Comparison of ENCODE assay signal across 33 cellular contexts in genomic region chr11:76621466-76621865, GRCh38. TPM values are rescaled to one million over a fixed set of nuclear protein-coding genes. Genes with fewer than 3 reads are reported as not detected.
DNase-seq lines count a peak whose midpoint lies in the region; ATAC-seq and TF ChIP-seq lines count a peak whose summit lies in the region.
"Had no signal": no experiment of that assay in that cellular context is flagged by ENCODE, and none has a peak within 500 bp of the region (broad histone marks: within the 10 kb centered on the region; RNA-seq: fewer than 3 reads in every experiment).

No MANE protein-coding gene starts in this region.

- no peak overlapping the region for H3K4ac ChIP-seq in neuronal stem cell (ENCODE audit: low read length)

- DNase-seq in activated naive CD4-positive, alpha-beta T cell treated with anti-CD3 and anti-CD28 coated beads, Interleukin-2, amount 10 ng/mL, durations not matched to agents 7 days and 5 days: peak; percentile 7
- no peak for DNase-seq in activated naive CD4-positive, alpha-beta T cell treated with anti-CD3 and anti-CD28 coated beads for 36 hours
- no peak for DNase-seq in neuronal stem cell (ENCODE audit: low spot score)
- peak in 1 of 2 donors; percentile 46 for DNase-seq in aorta
- no peak for DNase-seq in KG1 (lab: John Stamatoyannopoulos, UW)
- no peak for DNase-seq in putamen (ENCODE audit: low spot score)
- DNase-seq in HEK293T (ENCODE audit: extremely low spot score): no peak
- DNase-seq: activated CD4-positive, alpha-beta memory T cell treated with anti-CD3 and anti-CD28 coated beads, Interleukin-2, amount 10 ng/mL, durations not matched to agents 7 days and 5 days; activated CD4-positive, CD25-positive, alpha-beta regulatory T cell treated with anti-CD3 and anti-CD28 coated beads, Interleukin-2, amount 50 U/mL, for 72 hours; AML-193; anterior cingulate cortex; CD4-positive, alpha-beta T cell; colonic mucosa; esophagus squamous epithelium; foreskin melanocyte; HFFc6; kidney glomerular epithelial cell; mammary epithelial cell; NCI-H1436 treated with DMSO at 0.1 percent for 48 hours; NCI-H2081 treated with DMSO at 0.1 percent for 48 hours; NCI-H2227 treated with DMSO at 0.1 percent for 48 hours; NCI-H526 treated with DMSO at 0.1 percent for 48 hours; NK-92 treated with Interleukin-12 subunit alpha and Interleukin-12 subunit beta, amount 100 ng/mL, for 24 hours; stimulated activated naive CD4-positive, alpha-beta T cell had no signal

- H3K4me3 ChIP-seq in neuronal stem cell (ENCODE audit: low read length in 2 of 2) (no peak overlapping the region), aorta (ENCODE audit: low read length in 2 of 2) (no peak overlapping the region)
- H3K4me3 ChIP-seq: A549, cardiac muscle cell, colonic mucosa, esophagus squamous epithelium, GM23338, heart left ventricle, prostate gland, SK-N-MC had no signal

- CTCF ChIA-PET in activated naive CD4-positive, alpha-beta T cell treated with anti-CD3 and anti-CD28 coated beads, Interleukin-2, amount 10 ng/mL, durations not matched to agents 7 days and 5 days (lab: Charles Lee): no interaction called here
- CTCF ChIA-PET in activated naive CD4-positive, alpha-beta T cell treated with anti-CD3 and anti-CD28 coated beads for 36 hours (lab: Charles Lee): no interaction called here
- CTCF ChIA-PET in HEK293T (lab: Yijun Ruan, JAX): no interaction called here

- H2BK120ac ChIP-seq in neuronal stem cell (ENCODE audit: low read depth, low read length): no peak overlapping the region

- peaks cover 22% of the 10 kb centered on the region for H3K9me3 Mint-ChIP-seq in activated naive CD4-positive, alpha-beta T cell treated with anti-CD3 and anti-CD28 coated beads, Interleukin-2, amount 10 ng/mL, durations not matched to agents 7 days and 5 days
- H3K9me3 Mint-ChIP-seq in activated naive CD4-positive, alpha-beta T cell treated with anti-CD3 and anti-CD28 coated beads for 36 hours: peaks cover 17% of the 10 kb centered on the region

- peak overlapping the region; percentile 14 for H3K23ac ChIP-seq in neuronal stem cell (ENCODE audit: low read depth, low read length, poor library complexity)

- no peak overlapping the region for H3K9ac ChIP-seq in neuronal stem cell (ENCODE audit: low read depth, low read length, poor library complexity)

- H3K4me1 ChIP-seq in neuronal stem cell (ENCODE audit: control insufficient read depth in 2 of 2, insufficient read depth in 1 of 2, low read depth in 1 of 2, low read length in 2 of 2) (peaks cover 0 to 6% of the 10 kb centered on the region in 2 donors), aorta (ENCODE audit: control insufficient read depth in 1 of 2, insufficient read depth in 2 of 2, low read length in 2 of 2) (no peaks in the 10 kb centered on the region)
- H3K4me1 ChIP-seq: A549, colonic mucosa, prostate gland had no signal

- peak overlapping the region; percentile 46 for H4K91ac ChIP-seq in neuronal stem cell (ENCODE audit: low read depth, low read length, poor library complexity)

- H2BK5ac ChIP-seq in neuronal stem cell (ENCODE audit: low read length): no peak overlapping the region

- H2BK12ac ChIP-seq in neuronal stem cell (ENCODE audit: low read length): no peak overlapping the region

- H3K36me3 ChIP-seq in neuronal stem cell (replicated peaks in 1 of 2; ENCODE audit: control insufficient read depth in 2 of 2, insufficient read depth in 2 of 2, low read length in 2 of 2): no peaks in the 10 kb centered on the region
- H3K36me3 ChIP-seq in aorta (ENCODE audit: control insufficient read depth in 1 of 2, insufficient read depth in 2 of 2, low read length in 1 of 2): no peaks in the 10 kb centered on the region
- H3K36me3 ChIP-seq: cardiac muscle cell, colonic mucosa, esophagus squamous epithelium, heart left ventricle, prostate gland had no signal

- no peak overlapping the region for H4K8ac ChIP-seq in neuronal stem cell (ENCODE audit: low read depth, low read length)

- no CpG with 5 or more reads among the region's 8 CpGs for WGBS in neuronal stem cell (ENCODE audit: extremely low coverage in 2 of 2, insufficient read length in 2 of 2, insufficient replicate concordance in 1 of 2), 2 donors
- 54 to 70% methylated on average over 8 of the region's 8 CpGs for WGBS in aorta, 2 donors

- H2BK15ac ChIP-seq in neuronal stem cell (ENCODE audit: low read length): peak overlapping the region; percentile 1

- ATAC-seq in esophagus mucosa (peak; percentile 64), aorta (ENCODE audit: low FRiP score) (no peak)
- ATAC-seq: A549, GM23338 had no signal

- peaks cover 0 to 5% (median 0%) of the 10 kb centered on the region in 3 experiments for H3K27me3 ChIP-seq in neuronal stem cell (ENCODE audit: control insufficient read depth in 3 of 3, insufficient read depth in 3 of 3, low read depth in 1 of 3, low read length in 3 of 3)
- no peaks in the 10 kb centered on the region for H3K27me3 ChIP-seq in aorta (ENCODE audit: control insufficient read depth in 1 of 2, insufficient read depth in 2 of 2, low read length in 1 of 2)
- H3K27me3 ChIP-seq: cardiac muscle cell, colonic mucosa, esophagus squamous epithelium, heart left ventricle had no signal

- H3K4me1 Mint-ChIP-seq in activated naive CD4-positive, alpha-beta T cell treated with anti-CD3 and anti-CD28 coated beads, Interleukin-2, amount 10 ng/mL, durations not matched to agents 7 days and 5 days: peaks cover 9% of the 10 kb centered on the region
- H3K4me1 Mint-ChIP-seq in activated naive CD4-positive, alpha-beta T cell treated with anti-CD3 and anti-CD28 coated beads for 36 hours (ENCODE audit: low read depth): no peaks in the 10 kb centered on the region

- no peak overlapping the region for H3K4me3 Mint-ChIP-seq in activated naive CD4-positive, alpha-beta T cell treated with anti-CD3 and anti-CD28 coated beads, Interleukin-2, amount 10 ng/mL, durations not matched to agents 7 days and 5 days
- H3K4me3 Mint-ChIP-seq in activated naive CD4-positive, alpha-beta T cell treated with anti-CD3 and anti-CD28 coated beads for 36 hours: no peak overlapping the region
- H3K4me3 Mint-ChIP-seq: activated CD4-positive, alpha-beta memory T cell treated with anti-CD3 and anti-CD28 coated beads, Interleukin-2, amount 10 ng/mL, durations not matched to agents 7 days and 5 days; activated naive CD8-positive, alpha-beta T cell; CD4-positive, alpha-beta T cell; GM23338; HFFc6; IgD-negative memory B cell had no signal

- no peak overlapping the region for H2AFZ ChIP-seq in neuronal stem cell (ENCODE audit: low read length)

- peaks cover 7% of the 10 kb centered on the region for H3K36me3 Mint-ChIP-seq in activated naive CD4-positive, alpha-beta T cell treated with anti-CD3 and anti-CD28 coated beads, Interleukin-2, amount 10 ng/mL, durations not matched to agents 7 days and 5 days
- peaks cover 6% of the 10 kb centered on the region for H3K36me3 Mint-ChIP-seq in activated naive CD4-positive, alpha-beta T cell treated with anti-CD3 and anti-CD28 coated beads for 36 hours (ENCODE audit: low read depth)

- H3K14ac ChIP-seq in neuronal stem cell (ENCODE audit: low read length): no peak overlapping the region

- no peak overlapping the region for H3K27ac Mint-ChIP-seq in activated naive CD4-positive, alpha-beta T cell treated with anti-CD3 and anti-CD28 coated beads, Interleukin-2, amount 10 ng/mL, durations not matched to agents 7 days and 5 days
- H3K27ac Mint-ChIP-seq in activated naive CD4-positive, alpha-beta T cell treated with anti-CD3 and anti-CD28 coated beads for 36 hours: no peak overlapping the region
- H3K27ac Mint-ChIP-seq: activated CD4-positive, alpha-beta memory T cell treated with anti-CD3 and anti-CD28 coated beads, Interleukin-2, amount 10 ng/mL, durations not matched to agents 7 days and 5 days; activated naive CD8-positive, alpha-beta T cell; CD4-positive, alpha-beta T cell; GM23338; IgD-negative memory B cell had no signal

- H3K4me2 ChIP-seq in neuronal stem cell (ENCODE audit: insufficient read depth, low read length, poor library complexity, severe bottlenecking): no peak overlapping the region
- H3K4me2 ChIP-seq: A549, GM23338 had no signal

- H2AK5ac ChIP-seq in neuronal stem cell (ENCODE audit: low read depth, low read length): no peak overlapping the region

- H3K18ac ChIP-seq in neuronal stem cell (ENCODE audit: low read length): peak overlapping the region; percentile 62

- H3K79me1 ChIP-seq in neuronal stem cell (ENCODE audit: low read depth, low read length): no peaks in the 10 kb centered on the region

- intact Hi-C loops in activated naive CD4-positive, alpha-beta T cell treated with anti-CD3 and anti-CD28 coated beads for 36 hours (cut with micrococcal nuclease): no loop called here
- intact Hi-C loops in aorta (cut with DNase I): no loop called here

- POLR2A ChIA-PET in HEK293T (lab: Yijun Ruan, JAX): no interaction called here

- H3K27ac ChIP-seq in neuronal stem cell (replicated peaks; ENCODE audit: low read length) (no peak overlapping the region), aorta (ENCODE audit: low read depth in 1 of 2, low read length in 2 of 2) (peak overlapping the region; percentile 1 to 38)
- H3K27ac ChIP-seq: A549, colonic mucosa, esophagus squamous epithelium, heart left ventricle, prostate gland, SK-N-MC had no signal

- peaks cover 56% of the 10 kb centered on the region for H3K27me3 Mint-ChIP-seq in activated naive CD4-positive, alpha-beta T cell treated with anti-CD3 and anti-CD28 coated beads, Interleukin-2, amount 10 ng/mL, durations not matched to agents 7 days and 5 days
- H3K27me3 Mint-ChIP-seq in activated naive CD4-positive, alpha-beta T cell treated with anti-CD3 and anti-CD28 coated beads for 36 hours (ENCODE audit: low read depth): no peaks in the 10 kb centered on the region
- H3K27me3 Mint-ChIP-seq: activated naive CD8-positive, alpha-beta T cell had no signal

- no peaks in the 10 kb centered on the region for H3K9me3 ChIP-seq in neuronal stem cell (replicated peaks in 1 of 2; ENCODE audit: control insufficient read depth in 2 of 2, insufficient read depth in 1 of 2, low read depth in 1 of 2, low read length in 2 of 2)
- H3K9me3 ChIP-seq in aorta (ENCODE audit: control insufficient read depth, low read length): no peaks in the 10 kb centered on the region
- H3K9me3 ChIP-seq: colonic mucosa, prostate gland had no signal

TF ChIP-seq in HEK293T, 16 proteins besides CTCF, POLR2A, EP300 and RAD21 (continues in another document):
- no peak for TF ChIP-seq PKNOX1 (IDR thresholded peaks at IDR 0.05)

RNA-seq across cellular contexts. Expression of gene LRRC32, which starts 49.1 kb away (rescaled TPM):
- total RNA-seq in activated naive CD4-positive, alpha-beta T cell treated with anti-CD3 and anti-CD28 coated beads for 36 hours: 1 to 10 TPM; 2.5 to 3.0 TPM
- 9.0 TPM for total RNA-seq in esophagus mucosa
- 0.91 TPM for polyA plus RNA-seq in neuronal stem cell (2013, experiment 1 of 2)
- 1.1 TPM for polyA plus RNA-seq in neuronal stem cell (2013, experiment 2 of 2)
- total RNA-seq in aorta: 100 to 1,000 TPM; 130 to 174 TPM
- 100 to 1,000 TPM in 1 of 2 donors, 10 to 100 TPM in 1; 38.8 to 121 TPM for polyA plus RNA-seq in aorta
- polyA plus RNA-seq: IgD-negative memory B cell, mammary epithelial cell had no signal

Comparison
In these comparisons a context has a peak if more than half of its experiments do, and no peak if none do; other contexts are left out.
1. RNA of gene LRRC32, which starts 49.1 kb away (total RNA-seq): 130 to 174 TPM in aorta; 9.0 TPM in esophagus mucosa (single experiment) and 2.5 to 3.0 TPM in activated naive CD4-positive, alpha-beta T cell treated with anti-CD3 and anti-CD28 coated beads for 36 hours; every median in the first group is over 10 times any median in the second.